ENCODE assay signal across 12 cellular contexts in the genomic region with DNA sequence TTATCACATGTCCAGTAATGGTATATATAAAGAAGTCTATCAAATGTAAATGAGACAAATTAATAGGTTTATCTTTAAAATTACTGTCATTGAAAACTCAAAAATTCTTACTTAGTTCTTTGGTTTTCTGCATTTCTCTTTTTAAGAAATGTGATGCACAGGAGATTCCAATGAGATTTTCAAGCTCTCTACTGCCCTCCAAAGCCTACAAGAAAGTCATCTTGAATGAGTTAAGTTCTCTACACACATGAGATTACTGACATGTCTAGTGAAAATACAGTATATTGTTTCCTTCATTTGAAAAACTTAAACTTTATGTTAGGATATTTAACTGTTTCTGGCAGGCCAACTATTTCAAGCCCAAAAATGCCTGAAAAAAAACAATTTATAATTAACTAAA.
A peak's percentile ranks its signal among the peaks of the same experiment; 100 is the strongest.
DNase-seq lines count a peak whose midpoint lies in the region; ATAC-seq, FAIRE-seq and TF ChIP-seq lines count a peak whose summit lies in the region.
"Had no signal": no experiment of that assay in that cellular context is flagged by ENCODE, and none has a peak within 500 bp of the region (broad histone marks: within the 10 kb centered on the region; RNA-seq: fewer than 3 reads in every experiment).

No MANE protein-coding gene starts in this region.

- no peak overlapping the region for H3K27ac Mint-ChIP-seq in GM23338
- no peak overlapping the region for H3K27ac Mint-ChIP-seq in CD8-positive, alpha-beta T cell
- H3K27ac Mint-ChIP-seq in immature natural killer cell: no peak overlapping the region
- H3K27ac Mint-ChIP-seq: T-helper 2 cell treated with Interferon-gamma antibody and Interleukin-4, amounts not matched to agents 5 μg/mL and 100 μg/mL, for 36 hours had no signal

- no peak overlapping the region for H2AFZ ChIP-seq in GM23338

- peak; percentile 52 to 54 for TF ChIP-seq CTCF in GM23338 (conservative IDR thresholded peaks at IDR 0.05; ENCODE audit: low read depth in 2 of 2)
- TF ChIP-seq CTCF in CD8-positive, alpha-beta T cell (IDR thresholded peaks at IDR 0.05): no peak

- no peaks in the 10 kb centered on the region for H4K20me1 ChIP-seq in GM23338 (replicated peaks; ENCODE audit: insufficient read depth)

- H3K36me3 Mint-ChIP-seq in GM23338 (ENCODE audit: low read depth): no peaks in the 10 kb centered on the region
- H3K36me3 Mint-ChIP-seq in CD8-positive, alpha-beta T cell: peaks cover 5% of the 10 kb centered on the region
- H3K36me3 Mint-ChIP-seq in immature natural killer cell: peaks cover 0 to 12% (median 6%) of the 10 kb centered on the region in 3 donors

- H3K79me2 ChIP-seq in GM23338 (replicated peaks; ENCODE audit: insufficient read depth): no peaks in the 10 kb centered on the region

- DNase-seq in ACHN (peak; percentile 10), GM23338 (ENCODE audit: low spot score) (peak; percentile 51), fibroblast of peridontal ligament (ENCODE audit: extremely low read depth) (peak; percentile 75), urothelium cell line (ENCODE audit: low spot score) (no peak), immature natural killer cell (no peak), HEK293T (ENCODE audit: extremely low spot score) (no peak)
- DNase-seq in CD8-positive, alpha-beta T cell: no peak
- DNase-seq: COR-L47, NCI-H345 had no signal

- H3K9me3 Mint-ChIP-seq in GM23338: no peaks in the 10 kb centered on the region
- H3K9me3 Mint-ChIP-seq in CD8-positive, alpha-beta T cell: no peaks in the 10 kb centered on the region
- no peaks in the 10 kb centered on the region for H3K9me3 Mint-ChIP-seq in immature natural killer cell
- H3K9me3 Mint-ChIP-seq: central memory CD8-positive, alpha-beta T cell; T-helper 2 cell treated with Interferon-gamma antibody and Interleukin-4, amounts not matched to agents 5 μg/mL and 100 μg/mL, for 36 hours had no signal

- H3K36me3 ChIP-seq in GM23338 (ENCODE audit: insufficient read depth): no peaks in the 10 kb centered on the region
- H3K36me3 ChIP-seq in CD8-positive, alpha-beta T cell (ENCODE audit: insufficient read depth, low read length): no peaks in the 10 kb centered on the region

- POLR2A ChIA-PET in CD8-positive, alpha-beta T cell (lab: Charles Lee): no interaction called here
- POLR2A ChIA-PET in HEK293T (lab: Yijun Ruan, JAX): no interaction called here

- H3K9me3 ChIP-seq in CD8-positive, alpha-beta T cell (ENCODE audit: low read length): no peaks in the 10 kb centered on the region

- H3K9me2 ChIP-seq in GM23338 (ENCODE audit: insufficient read depth): no peaks in the 10 kb centered on the region

- no peak overlapping the region for H3K4me3 ChIP-seq in GM23338
- no peak overlapping the region for H3K4me3 ChIP-seq in CD8-positive, alpha-beta T cell (ENCODE audit: low read depth, low read length)

- H3K27ac ChIP-seq in GM23338 (ENCODE audit: low read depth): no peak overlapping the region
- no peak overlapping the region for H3K27ac ChIP-seq in CD8-positive, alpha-beta T cell (ENCODE audit: low read depth, low read length)

- FAIRE-seq in urothelium cell line (lab: Jason Lieb, UNC): no peak

- no peak overlapping the region for H3K4me2 ChIP-seq in GM23338

- CTCF ChIA-PET in CD8-positive, alpha-beta T cell (lab: Charles Lee): no interaction called here
- CTCF ChIA-PET in HEK293T (lab: Yijun Ruan, JAX): no interaction called here

- ATAC-seq in GM23338 (no peak), SK-N-SH treated with all-trans-retinoic acid at 6 μM for 48 hours (peak; percentile 53; the same call in 1 of the 3 replicates)
- no peak for ATAC-seq in CD8-positive, alpha-beta T cell

- H3K4me3 Mint-ChIP-seq in GM23338 (no peak overlapping the region), immature natural killer cell (no peak overlapping the region)
- H3K4me3 Mint-ChIP-seq in CD8-positive, alpha-beta T cell: no peak overlapping the region
- H3K4me3 Mint-ChIP-seq: central memory CD8-positive, alpha-beta T cell; T-helper 2 cell treated with Interferon-gamma antibody and Interleukin-4, amounts not matched to agents 5 μg/mL and 100 μg/mL, for 36 hours had no signal

- H3K27me3 Mint-ChIP-seq in GM23338 (ENCODE audit: insufficient read depth, low read depth, poor library complexity) (peaks cover 4% of the 10 kb centered on the region), immature natural killer cell (ENCODE audit: low read depth in 3 of 3) (peaks cover 0 to 2% (median 0%) of the 10 kb centered on the region in 3 donors)
- no peaks in the 10 kb centered on the region for H3K27me3 Mint-ChIP-seq in CD8-positive, alpha-beta T cell (ENCODE audit: low read depth)
- H3K27me3 Mint-ChIP-seq: central memory CD8-positive, alpha-beta T cell had no signal

- no peaks in the 10 kb centered on the region for H3K4me1 ChIP-seq in GM23338 (ENCODE audit: insufficient read depth)
- H3K4me1 ChIP-seq in CD8-positive, alpha-beta T cell (ENCODE audit: insufficient read depth, low read length): no peaks in the 10 kb centered on the region

- intact Hi-C loops in CD8-positive, alpha-beta T cell (cut with DNase I, micrococcal nuclease): no loop called here

- H3K4me1 Mint-ChIP-seq in GM23338: no peaks in the 10 kb centered on the region
- H3K4me1 Mint-ChIP-seq in CD8-positive, alpha-beta T cell (ENCODE audit: low read depth): no peaks in the 10 kb centered on the region
- H3K4me1 Mint-ChIP-seq in immature natural killer cell: no peaks in the 10 kb centered on the region
- H3K4me1 Mint-ChIP-seq: central memory CD8-positive, alpha-beta T cell had no signal

- in situ Hi-C loops in ACHN (cut with HindIII; ENCODE audit: low pct_ligation_motif_present, low pct_unique_long_range_greater_than_20kb, low sequenced_read_pairs): no loop called here

- H3F3A ChIP-seq in GM23338 (replicated peaks; ENCODE audit: low read depth): no peaks in the 10 kb centered on the region

- H3K27me3 ChIP-seq in GM23338 (ENCODE audit: insufficient read depth): no peaks in the 10 kb centered on the region
- no peaks in the 10 kb centered on the region for H3K27me3 ChIP-seq in CD8-positive, alpha-beta T cell (ENCODE audit: insufficient read depth, low read length)

TF ChIP-seq in GM23338, 12 proteins besides CTCF, POLR2A, EP300 and RAD21:
- no peak for TF ChIP-seq JUNB (IDR thresholded peaks at IDR 0.05; ENCODE audit: unreplicated experiment)
- TF ChIP-seq EZH2phosphoT487 (IDR thresholded peaks at IDR 0.05; ENCODE audit: unreplicated experiment): no peak
- TF ChIP-seq EZH2 (IDR thresholded peaks at IDR 0.05; ENCODE audit: low read depth, unreplicated experiment): no peak
- TF ChIP-seq POLR2AphosphoS5 (IDR thresholded peaks at IDR 0.05; ENCODE audit: low read depth): no peak
- no peak for TF ChIP-seq NANOG (IDR thresholded peaks at IDR 0.05; ENCODE audit: borderline replicate concordance)
- TF ChIP-seq STAT1 (IDR thresholded peaks at IDR 0.05; ENCODE audit: unreplicated experiment): no peak
- TF ChIP-seq CREB1 (CRISPR knock-in tag; IDR thresholded peaks at IDR 0.05; ENCODE audit: low read depth): no peak
- TF ChIP-seq ZNF331 (CRISPR knock-in tag; IDR thresholded peaks at IDR 0.05; ENCODE audit: low read depth): no peak
- no peak for TF ChIP-seq ZNF114 (CRISPR knock-in tag; IDR thresholded peaks at IDR 0.05)

TF ChIP-seq in SK-N-SH treated with all-trans-retinoic acid at 6 μM for 48 hours, 23 proteins besides CTCF, POLR2A, EP300 and RAD21:
- TF ChIP-seq OSR1 (CRISPR knock-in tag; IDR thresholded peaks at IDR 0.05) (no peak), ISL1 (CRISPR knock-in tag; IDR thresholded peaks at IDR 0.05) (no peak)

TF ChIP-seq in HEK293T, 16 proteins besides CTCF, POLR2A, EP300 and RAD21:
- no peak for TF ChIP-seq ZNF384 (IDR thresholded peaks at IDR 0.05)
- TF ChIP-seq TARDBP (IDR thresholded peaks at IDR 0.05): no peak
- TF ChIP-seq SUZ12 (IDR thresholded peaks at IDR 0.05): no peak
- no peak for TF ChIP-seq FOXK2 (IDR thresholded peaks at IDR 0.05)
- no peak for TF ChIP-seq CTBP1 (IDR thresholded peaks at IDR 0.05; ENCODE audit: borderline replicate concordance)
- no peak for TF ChIP-seq BHLHE40 (IDR thresholded peaks at IDR 0.05; ENCODE audit: borderline replicate concordance)

Comparison
In these comparisons a context has a peak if more than half of its experiments do, and no peak if none do; other contexts are left out.
1. DNase-seq: peak in ACHN (single experiment), GM23338 (single experiment) and fibroblast of peridontal ligament (single experiment); none in urothelium cell line (single experiment), CD8-positive, alpha-beta T cell (0 of 7), immature natural killer cell (0 of 3) and HEK293T (single experiment).